10 cellular contexts compared by ENCODE assay signal in genomic region chr2:9174771-9175441, GRCh38. TPM values are rescaled to one million over a fixed set of nuclear protein-coding genes. Genes with fewer than 3 reads are reported as not detected.
A peak's percentile ranks its signal among the peaks of the same experiment; 100 is the strongest.
DNase-seq lines count a peak whose midpoint lies in the region; ATAC-seq and TF ChIP-seq lines count a peak whose summit lies in the region.
"Had no signal": no experiment of that assay in that cellular context is flagged by ENCODE, and none has a peak within 500 bp of the region (broad histone marks: within the 10 kb centered on the region; RNA-seq: fewer than 3 reads in every experiment).

No MANE protein-coding gene starts in this region.

- H3K9me3 ChIP-seq in adipocyte (ENCODE audit: control insufficient read depth, low read length) (no peaks in the 10 kb centered on the region), mesodermal cell (ENCODE audit: control insufficient read depth, low read length) (no peaks in the 10 kb centered on the region)
- no peaks in the 10 kb centered on the region for H3K9me3 ChIP-seq in CD4-positive, alpha-beta T cell (ENCODE audit: control insufficient read depth, low read length)

- H3K4me3 ChIP-seq in adipocyte (ENCODE audit: low read length), result no peak overlapping the region
- H3K4me3 ChIP-seq in mesodermal cell (ENCODE audit: extremely low read depth, insufficient read depth, low read length, poor library complexity, severe bottlenecking), result no peak overlapping the region
- H3K4me3 ChIP-seq: SK-N-MC had no signal

- CTCF ChIA-PET in CD4-positive, alpha-beta T cell (lab: Charles Lee), result no interaction called here

- H3K36me3 Mint-ChIP-seq in CD4-positive, alpha-beta T cell (ENCODE audit: low read depth), result no peaks in the 10 kb centered on the region

- peak overlapping the region; percentile 81 for H3K27ac ChIP-seq in mesodermal cell (ENCODE audit: low read depth, low read length, severe bottlenecking)
- no peak overlapping the region for H3K27ac ChIP-seq in CD4-positive, alpha-beta T cell (ENCODE audit: low read depth, low read length)
- H3K27ac ChIP-seq: SK-N-MC had no signal

- no peak overlapping the region for H3K9ac ChIP-seq in adipocyte (ENCODE audit: low read length)

- no peaks in the 10 kb centered on the region for H3K9me3 Mint-ChIP-seq in CD4-positive, alpha-beta T cell
- H3K9me3 Mint-ChIP-seq: central memory CD8-positive, alpha-beta T cell had no signal

- ATAC-seq in GM19397 (IDR thresholded peaks at IDR 0.05; ENCODE audit: unreplicated experiment), result no peak
- no peak for ATAC-seq in CD4-positive, alpha-beta T cell (ENCODE audit: poor library complexity)

- peaks cover 29% of the 10 kb centered on the region for H3K4me1 ChIP-seq in adipocyte (ENCODE audit: control insufficient read depth, insufficient read depth, low read length)
- peaks cover 34% of the 10 kb centered on the region for H3K4me1 ChIP-seq in mesodermal cell (ENCODE audit: control insufficient read depth, insufficient read depth, low read length, poor library complexity, severe bottlenecking)

- POLR2A ChIA-PET in CD4-positive, alpha-beta T cell (lab: Charles Lee), result no interaction called here

- 68 to 83% methylated on average over 8 to 9 of the region's 10 CpGs for WGBS in mesodermal cell (ENCODE audit: insufficient coverage in 2 of 2), 2 experiments

- no peak for TF ChIP-seq CTCF in CD4-positive, alpha-beta T cell (IDR thresholded peaks at IDR 0.05)

- no peaks in the 10 kb centered on the region for H3K36me3 ChIP-seq in adipocyte (ENCODE audit: control insufficient read depth, insufficient read depth, low read length, severe bottlenecking)
- H3K36me3 ChIP-seq in mesodermal cell (ENCODE audit: control insufficient read depth, insufficient read depth, low read length), result no peaks in the 10 kb centered on the region

- DNase-seq in DMS79 treated with DMSO at 0.1 percent for 48 hours (lab: John Stamatoyannopoulos, UW), result peak; percentile 94
- DNase-seq in NCI-H1436 (lab: John Stamatoyannopoulos, UW), result peak; percentile 34
- DNase-seq in adipocyte (ENCODE audit: low read depth), result peak; percentile 87
- no peak for DNase-seq in mucosa of gallbladder (ENCODE audit: low spot score)
- DNase-seq in CD4-positive, alpha-beta T cell, result no peak
- DNase-seq in iPS-NIHi7 (ENCODE audit: extremely low spot score), result no peak

- H3K4me1 Mint-ChIP-seq in CD4-positive, alpha-beta T cell (ENCODE audit: low read depth), result no peaks in the 10 kb centered on the region
- H3K4me1 Mint-ChIP-seq: central memory CD8-positive, alpha-beta T cell had no signal

- H3K4me3 Mint-ChIP-seq in CD4-positive, alpha-beta T cell, result no peak overlapping the region
- H3K4me3 Mint-ChIP-seq: central memory CD8-positive, alpha-beta T cell had no signal

- intact Hi-C loops in CD4-positive, alpha-beta T cell (cut with DNase I, micrococcal nuclease), result no loop called here

- H3K27ac Mint-ChIP-seq in CD4-positive, alpha-beta T cell, result no peak overlapping the region

- H3K27me3 Mint-ChIP-seq in CD4-positive, alpha-beta T cell, result peaks cover 20% of the 10 kb centered on the region

- no peaks in the 10 kb centered on the region for H3K27me3 ChIP-seq in adipocyte (replicated peaks; ENCODE audit: control insufficient read depth, insufficient read depth, low read length)
- H3K27me3 ChIP-seq in CD4-positive, alpha-beta T cell (ENCODE audit: control insufficient read depth, insufficient read depth, low read length), result no peaks in the 10 kb centered on the region

RNA-seq across cellular contexts. Expression of gene ASAP2, which starts 31.7 kb away (rescaled TPM):
- polyA plus RNA-seq in mesodermal cell (2013, experiment 1 of 2), result 26.8 TPM
- polyA plus RNA-seq in mesodermal cell (2013, experiment 2 of 2), result 24.5 TPM
- total RNA-seq in mucosa of gallbladder, result 44.3 TPM
- under 1 TPM in 1 of 2 experiments, not detected in 1; 0.16 TPM for total RNA-seq in CD4-positive, alpha-beta T cell

Comparison
In these comparisons a context has a peak if more than half of its experiments do, and no peak if none do; other contexts are left out.
1. DNase-seq: peak in DMS79 treated with DMSO at 0.1 percent for 48 hours (single experiment), NCI-H1436 (single experiment) and adipocyte (single experiment); none in mucosa of gallbladder (single experiment), CD4-positive, alpha-beta T cell (0 of 10) and iPS-NIHi7 (single experiment).
2. RNA of gene ASAP2, which starts 31.7 kb away (total RNA-seq): 44.3 TPM in mucosa of gallbladder (single experiment); 0.16 TPM in CD4-positive, alpha-beta T cell; every median in the first group is over 10 times any median in the second.